In genomic region chr1:20008391-20008841, GRCh38 we compare ENCODE assay signal across 14 cellular contexts. TPM values are rescaled to one million over a fixed set of nuclear protein-coding genes. Genes with fewer than 3 reads are reported as not detected.
DNase-seq lines count a peak whose midpoint lies in the region; ATAC-seq and TF ChIP-seq lines count a peak whose summit lies in the region.
"Had no signal": no experiment of that assay in that cellular context is flagged by ENCODE, and none has a peak within 500 bp of the region (broad histone marks: within the 10 kb centered on the region; RNA-seq: fewer than 3 reads in every experiment).

No MANE protein-coding gene starts in this region.

- peak; percentile 59 for DNase-seq in GM23248
- DNase-seq in heart left ventricle: peak in 4 of 5 donors; percentile 68 to 78 (median 70)
- DNase-seq in ovary: peak; percentile 72 to 93 (median 82)
- no peak for DNase-seq in islet precursor cell
- no peak for DNase-seq in AML-193 (lab: John Stamatoyannopoulos, UW)
- DNase-seq in activated CD4-positive, alpha-beta T cell treated with anti-CD3 and anti-CD28 coated beads, Interleukin-2, amount 50 U/mL, for 48 hours: no peak
- no peak for DNase-seq in CD8-positive, alpha-beta T cell
- DNase-seq: activated CD4-positive, alpha-beta T cell treated with anti-CD3 and anti-CD28 coated beads, Interleukin-2, amount 50 U/mL, for 1 hour; DMS79 treated with DMSO at 0.1 percent for 48 hours; substantia nigra had no signal

- ATAC-seq in heart left ventricle: peak; percentile 92 to 98 (median 98)
- no peak for ATAC-seq in CD8-positive, alpha-beta T cell

- POLR2A ChIA-PET in CD8-positive, alpha-beta T cell (lab: Charles Lee): no interaction called here

- peaks cover 13% of the 10 kb centered on the region for H3K9me3 Mint-ChIP-seq in CD8-positive, alpha-beta T cell

- in situ Hi-C loops in GM23248 (cut with MboI): no loop called here

- H3K9me3 ChIP-seq in GM23248 (ENCODE audit: low read depth): no peaks in the 10 kb centered on the region
- H3K9me3 ChIP-seq in heart left ventricle: peaks cover 0 to 1% (median 0%) of the 10 kb centered on the region in 12 donors
- H3K9me3 ChIP-seq in ovary: no peaks in the 10 kb centered on the region
- H3K9me3 ChIP-seq in CD8-positive, alpha-beta T cell (ENCODE audit: low read length): no peaks in the 10 kb centered on the region

- no peaks in the 10 kb centered on the region for H3K79me2 ChIP-seq in GM23248 (ENCODE audit: insufficient read depth)

- no peak for TF ChIP-seq POLR2A in heart left ventricle (IDR thresholded peaks at IDR 0.05)
- TF ChIP-seq POLR2A in ovary (IDR thresholded peaks at IDR 0.05): peak; percentile 30

- H3K4me1 ChIP-seq in GM23248 (ENCODE audit: insufficient read depth) (no peaks in the 10 kb centered on the region), heart left ventricle (peaks cover 0 to 11% (median 2%) of the 10 kb centered on the region in 12 donors), ovary (ENCODE audit: insufficient read depth) (peaks cover 7% of the 10 kb centered on the region)
- H3K4me1 ChIP-seq in CD8-positive, alpha-beta T cell (ENCODE audit: insufficient read depth, low read length): no peaks in the 10 kb centered on the region
- H3K4me1 ChIP-seq: BLaER1 had no signal

- H3F3A ChIP-seq in GM23248 (ENCODE audit: insufficient read depth): no peaks in the 10 kb centered on the region

- H3K4me1 Mint-ChIP-seq in CD8-positive, alpha-beta T cell (ENCODE audit: low read depth): no peaks in the 10 kb centered on the region

- H3K27ac ChIP-seq in GM23248: no peak overlapping the region
- peak overlapping the region; percentile 45 for H3K27ac ChIP-seq in VCaP
- H3K27ac ChIP-seq in heart left ventricle: peak overlapping the region in 10 of 12 donors; percentile 5 to 87 (median 68)
- peak overlapping the region in 1 of 2 donors; percentile 79 for H3K27ac ChIP-seq in ovary
- no peak overlapping the region for H3K27ac ChIP-seq in CD8-positive, alpha-beta T cell (ENCODE audit: low read depth, low read length)
- H3K27ac ChIP-seq: BLaER1 had no signal

- no peak overlapping the region for H2AFZ ChIP-seq in GM23248

- H3K36me3 Mint-ChIP-seq in CD8-positive, alpha-beta T cell: no peaks in the 10 kb centered on the region

- TF ChIP-seq EP300 in ovary (IDR thresholded peaks at IDR 0.05): peak; percentile 98

- H3K27me3 Mint-ChIP-seq in CD8-positive, alpha-beta T cell (ENCODE audit: low read depth): peaks cover 35% of the 10 kb centered on the region

- H3K36me3 ChIP-seq in GM23248 (ENCODE audit: low read depth): no peaks in the 10 kb centered on the region
- H3K36me3 ChIP-seq in heart left ventricle: no peaks in the 10 kb centered on the region
- H3K36me3 ChIP-seq in ovary: no peaks in the 10 kb centered on the region
- H3K36me3 ChIP-seq in CD8-positive, alpha-beta T cell (ENCODE audit: insufficient read depth, low read length): no peaks in the 10 kb centered on the region
- H3K36me3 ChIP-seq: BLaER1 had no signal

- intact Hi-C loops in heart left ventricle (cut with DNase I) (no loop called here), ovary (cut with DNase I) (no loop called here)
- intact Hi-C loops in CD8-positive, alpha-beta T cell (cut with DNase I, micrococcal nuclease): no loop called here

- CTCF ChIA-PET in CD8-positive, alpha-beta T cell (lab: Charles Lee): interaction anchor here (1.5 kb wide), 1 partner anchor 90 kb away, joined by 3 read pairs; no protein-coding TSS in a partner anchor

- no peaks in the 10 kb centered on the region for H3K9me2 ChIP-seq in GM23248 (ENCODE audit: insufficient read depth)

- H3K4me3 ChIP-seq in GM23248: no peak overlapping the region
- no peak overlapping the region for H3K4me3 ChIP-seq in heart left ventricle
- no peak overlapping the region for H3K4me3 ChIP-seq in ovary
- no peak overlapping the region for H3K4me3 ChIP-seq in CD8-positive, alpha-beta T cell (ENCODE audit: low read depth, low read length)
- H3K4me3 ChIP-seq: BLaER1 had no signal

- no peaks in the 10 kb centered on the region for H4K20me1 ChIP-seq in GM23248 (ENCODE audit: insufficient read depth)
- H4K20me1 ChIP-seq: BLaER1 had no signal

- no peak overlapping the region for H3K27ac Mint-ChIP-seq in CD8-positive, alpha-beta T cell

- H3K4me3 Mint-ChIP-seq in CD8-positive, alpha-beta T cell: no peak overlapping the region

- WGBS in GM23248 (ENCODE audit: low coverage in 1 of 2, low lambda C conversion rate in 2 of 2, missing lambda C conversion rate in 2 of 2), 2 experiments: 5 to 8% methylated on average over 2 of the region's 2 CpGs
- 42 to 63% (median 51%) methylated on average over 2 of the region's 2 CpGs for WGBS in heart left ventricle, 4 donors
- 0 to 11% (median 10%) methylated on average over 2 of the region's 2 CpGs for WGBS in ovary, 3 donors

- H3K27me3 ChIP-seq in GM23248 (replicated peaks; ENCODE audit: insufficient read depth): peaks cover 44% of the 10 kb centered on the region
- H3K27me3 ChIP-seq in heart left ventricle: no peaks in the 10 kb centered on the region
- H3K27me3 ChIP-seq in ovary: no peaks in the 10 kb centered on the region
- H3K27me3 ChIP-seq in CD8-positive, alpha-beta T cell (ENCODE audit: insufficient read depth, low read length): no peaks in the 10 kb centered on the region
- H3K27me3 ChIP-seq: BLaER1 had no signal

- H3K9ac ChIP-seq in GM23248: no peak overlapping the region
- H3K9ac ChIP-seq: BLaER1 had no signal

- TF ChIP-seq CTCF in VCaP (conservative IDR thresholded peaks at IDR 0.05): no peak
- TF ChIP-seq CTCF in heart left ventricle (IDR thresholded peaks at IDR 0.05): no peak
- TF ChIP-seq CTCF in ovary (IDR thresholded peaks at IDR 0.05): no peak
- TF ChIP-seq CTCF in CD8-positive, alpha-beta T cell (IDR thresholded peaks at IDR 0.05): no peak

- H3K4me2 ChIP-seq in GM23248 (ENCODE audit: unreplicated experiment): no peak overlapping the region
- H3K4me2 ChIP-seq: BLaER1 had no signal

RNA-seq across cellular contexts. Expression of gene PLA2G2A, which starts 29.0 kb away (rescaled TPM):
- total RNA-seq in GM23248 (2014; rRNA removed; shearing (Covaris generic)): not detected in 2 replicates
- 0.35 TPM in 1 of 2 replicates, not detected in the other for polyA plus RNA-seq in GM23248 (2016; fragmentation: Nextera tagmentation; extraction: Ambion mirVana)
- total RNA-seq in heart left ventricle: 100 to 1,000 TPM in 2 of 9 donors, 10 to 100 TPM in 5, 1 to 10 TPM in 2; 2.8 to 539 (median 26.5) TPM
- polyA plus RNA-seq in heart left ventricle: 100 to 1,000 TPM; 107 to 112 TPM
- total RNA-seq in ovary: 100 to 1,000 TPM in 4 of 7 donors, 10 to 100 TPM in 3; 23.0 to 819 (median 143) TPM
- polyA plus RNA-seq in ovary: 100 to 1,000 TPM; 126 to 262 TPM
- total RNA-seq in CD8-positive, alpha-beta T cell: not detected
- total RNA-seq: osteoblast; T-helper 2 cell treated with Interferon-gamma antibody and Interleukin-4, amounts not matched to agents 100 ng/mL and 5 ng/mL, for 36 hours had no signal

Comparison
In these comparisons a context has a peak if more than half of its experiments do, and no peak if none do; other contexts are left out.
1. DNase-seq: peak in GM23248 (single experiment), heart left ventricle (4 of 5) and ovary (5 of 5); none in islet precursor cell (single experiment), AML-193 (0 of 2), activated CD4-positive, alpha-beta T cell treated with anti-CD3 and anti-CD28 coated beads, Interleukin-2, amount 50 U/mL, for 48 hours (0 of 2) and CD8-positive, alpha-beta T cell (0 of 7).
2. H3K27ac ChIP-seq: peak in VCaP (single experiment) and heart left ventricle (10 of 12); none in GM23248 (single experiment) and CD8-positive, alpha-beta T cell (single experiment).